In genomic region chr3:146314871-146315270, GRCh38 we compare ENCODE assay signal across 16 cellular contexts.
A peak's percentile ranks its signal among the peaks of the same experiment; 100 is the strongest.
DNase-seq lines count a peak whose midpoint lies in the region; ATAC-seq, FAIRE-seq and TF ChIP-seq lines count a peak whose summit lies in the region.
"Had no signal": no experiment of that assay in that cellular context is flagged by ENCODE, and none has a peak within 500 bp of the region (broad histone marks: within the 10 kb centered on the region; RNA-seq: fewer than 3 reads in every experiment).

No MANE protein-coding gene starts in this region.

- peaks cover 38% of the 10 kb centered on the region for H3K4me1 Mint-ChIP-seq in chondrocyte (ENCODE audit: low read depth)
- H3K4me1 Mint-ChIP-seq: B cell had no signal

- no peak overlapping the region for H3K4me3 ChIP-seq in RWPE2 (ENCODE audit: severe bottlenecking)
- H3K4me3 ChIP-seq in Peyer's patch = no peak overlapping the region
- H3K4me3 ChIP-seq: GM23338 had no signal

- peak overlapping the region; percentile 25 for H3K27ac Mint-ChIP-seq in chondrocyte (ENCODE audit: unreplicated experiment)
- H3K27ac Mint-ChIP-seq: B cell, GM23338 had no signal

- DNase-seq in RWPE2 (ENCODE audit: low spot score) (no peak), chondrocyte (ENCODE audit: low spot score) (no peak), Peyer's patch (no peak)
- DNase-seq in stimulated activated CD4-positive, alpha-beta T cell treated with anti-CD3 and anti-CD28 coated beads, Interleukin-4, amount 100 ng/mL, for 4 hours = no peak
- DNase-seq: IMR-90, Karpas-422, MM.1S, NCI-H1092, NCI-H1436 treated with DMSO at 0.1 percent for 48 hours, NCI-H2029, NCI-H526 had no signal

- no peaks in the 10 kb centered on the region for H3K36me3 ChIP-seq in RWPE2 (ENCODE audit: low read depth)
- H3K36me3 ChIP-seq in Peyer's patch = no peaks in the 10 kb centered on the region

- no peak overlapping the region for H3K4me3 Mint-ChIP-seq in chondrocyte (ENCODE audit: unreplicated experiment)
- H3K4me3 Mint-ChIP-seq: B cell, GM23338 had no signal

- TF ChIP-seq CTCF in RWPE2 (IDR thresholded peaks at IDR 0.05; ENCODE audit: poor library complexity, severe bottlenecking) (no peak), chondrocyte (IDR thresholded peaks at IDR 0.05) (no peak), Peyer's patch (IDR thresholded peaks at IDR 0.05) (no peak)

- peaks cover 2% of the 10 kb centered on the region for H3K36me3 Mint-ChIP-seq in chondrocyte (ENCODE audit: low read depth)

- no peaks in the 10 kb centered on the region for H3K27me3 ChIP-seq in RWPE2 (ENCODE audit: insufficient read depth, poor library complexity, severe bottlenecking)
- no peaks in the 10 kb centered on the region for H3K27me3 ChIP-seq in Peyer's patch

- H3K9me3 Mint-ChIP-seq in chondrocyte (ENCODE audit: low read depth) = peaks cover 22% of the 10 kb centered on the region

- H3K9me3 ChIP-seq in RWPE2 (ENCODE audit: severe bottlenecking) (no peaks in the 10 kb centered on the region), Peyer's patch (no peaks in the 10 kb centered on the region)

- peak; percentile 36 for FAIRE-seq in islet of Langerhans (lab: Jason Lieb, UNC)

- no peaks in the 10 kb centered on the region for H3K27me3 Mint-ChIP-seq in chondrocyte (ENCODE audit: low read depth)

- H3K27ac ChIP-seq in RWPE2 (ENCODE audit: poor library complexity, severe bottlenecking) (peak overlapping the region; percentile 65), Peyer's patch (no peak overlapping the region)

- H3K4me1 ChIP-seq in RWPE2 (ENCODE audit: insufficient read depth, poor library complexity, severe bottlenecking) = peaks cover 14% of the 10 kb centered on the region
- no peaks in the 10 kb centered on the region for H3K4me1 ChIP-seq in Peyer's patch

- ATAC-seq in RWPE2 (ENCODE audit: low read depth) (no peak), HG03108 (IDR thresholded peaks at IDR 0.05; ENCODE audit: unreplicated experiment) (no peak), HG03342 (IDR thresholded peaks at IDR 0.05; ENCODE audit: unreplicated experiment) (no peak)
- ATAC-seq: GM23338 had no signal

- no peak for TF ChIP-seq POLR2A in Peyer's patch (IDR thresholded peaks at IDR 0.05)
